Comparison of ENCODE assay signal across 11 cellular contexts in the genomic region with DNA sequence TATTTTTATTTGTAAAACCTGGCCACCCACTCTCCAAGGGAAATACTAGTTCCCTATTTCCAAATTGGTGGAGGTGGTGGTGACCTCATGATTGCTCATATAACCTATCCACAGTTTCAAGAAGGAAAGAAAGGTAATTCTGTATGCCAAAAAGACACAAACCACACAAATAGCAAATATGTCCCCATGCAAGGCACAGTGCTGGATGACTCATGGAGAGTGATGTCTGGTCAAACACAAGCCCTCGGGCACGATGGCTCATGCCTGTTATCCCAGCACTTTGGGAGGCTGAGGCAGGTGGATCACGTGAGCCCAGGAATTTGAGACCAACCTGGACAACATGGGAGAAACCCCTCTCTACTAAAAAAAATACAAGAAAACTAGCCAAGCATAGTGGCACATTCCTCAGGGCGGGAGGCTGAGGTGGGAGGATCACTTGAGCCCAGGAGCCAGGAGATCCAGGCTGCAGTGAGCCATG.
DNase-seq lines count a peak whose midpoint lies in the region; ATAC-seq and TF ChIP-seq lines count a peak whose summit lies in the region.
"Had no signal": no experiment of that assay in that cellular context is flagged by ENCODE, and none has a peak within 500 bp of the region (broad histone marks: within the 10 kb centered on the region; RNA-seq: fewer than 3 reads in every experiment).

No MANE protein-coding gene starts in this region.

- intact Hi-C loops in left cardiac atrium (cut with DNase I): no loop called here

- peaks cover 49% of the 10 kb centered on the region for H3K4me1 Mint-ChIP-seq in activated naive CD8-positive, alpha-beta T cell treated with anti-CD3 and anti-CD28 coated beads, Interleukin-2, amount 50 U/mL, for 24 hours
- peaks cover 13% of the 10 kb centered on the region for H3K4me1 Mint-ChIP-seq in activated naive CD8-positive, alpha-beta T cell treated with anti-CD3 and anti-CD28 coated beads for 36 hours

- no peaks in the 10 kb centered on the region for H3K36me3 Mint-ChIP-seq in activated naive CD8-positive, alpha-beta T cell treated with anti-CD3 and anti-CD28 coated beads, Interleukin-2, amount 50 U/mL, for 24 hours (ENCODE audit: low read depth)
- no peaks in the 10 kb centered on the region for H3K36me3 Mint-ChIP-seq in activated naive CD8-positive, alpha-beta T cell treated with anti-CD3 and anti-CD28 coated beads for 36 hours

- H3K9me3 Mint-ChIP-seq in activated naive CD8-positive, alpha-beta T cell treated with anti-CD3 and anti-CD28 coated beads, Interleukin-2, amount 50 U/mL, for 24 hours: no peaks in the 10 kb centered on the region
- H3K9me3 Mint-ChIP-seq in activated naive CD8-positive, alpha-beta T cell treated with anti-CD3 and anti-CD28 coated beads for 36 hours: no peaks in the 10 kb centered on the region

- no peaks in the 10 kb centered on the region for H3K27me3 Mint-ChIP-seq in activated naive CD8-positive, alpha-beta T cell treated with anti-CD3 and anti-CD28 coated beads, Interleukin-2, amount 50 U/mL, for 24 hours
- H3K27me3 Mint-ChIP-seq in activated naive CD8-positive, alpha-beta T cell treated with anti-CD3 and anti-CD28 coated beads for 36 hours: no peaks in the 10 kb centered on the region

- H3K4me3 ChIP-seq in fibroblast of villous mesenchyme (ENCODE audit: low read depth, low read length): no peak overlapping the region
- H3K4me3 ChIP-seq: BLaER1 treated with 17β-estradiol and CSF1 and Interleukin-3, amounts not matched to agents 10 nM and 100 nM; esophagus squamous epithelium had no signal

- peak overlapping the region; percentile 83 for H3K27ac Mint-ChIP-seq in activated naive CD8-positive, alpha-beta T cell treated with anti-CD3 and anti-CD28 coated beads, Interleukin-2, amount 50 U/mL, for 24 hours
- no peak overlapping the region for H3K27ac Mint-ChIP-seq in activated naive CD8-positive, alpha-beta T cell treated with anti-CD3 and anti-CD28 coated beads for 36 hours

- peak; percentile 77 for ATAC-seq in activated naive CD8-positive, alpha-beta T cell treated with anti-CD3 and anti-CD28 coated beads, Interleukin-2, amount 50 U/mL, for 24 hours
- no peak for ATAC-seq in HG03280 (IDR thresholded peaks at IDR 0.05; ENCODE audit: unreplicated experiment)
- no peak for ATAC-seq in left cardiac atrium

- no peak for TF ChIP-seq CTCF in fibroblast of villous mesenchyme (IDR thresholded peaks at IDR 0.05; ENCODE audit: insufficient read depth, low read depth, low read length)

- no peak for DNase-seq in activated naive CD8-positive, alpha-beta T cell treated with anti-CD3 and anti-CD28 coated beads, Interleukin-2, amount 50 U/mL, for 24 hours
- DNase-seq in activated naive CD8-positive, alpha-beta T cell treated with anti-CD3 and anti-CD28 coated beads for 36 hours: no peak
- DNase-seq in RPMI7951 (ENCODE audit: low read depth) (peak; percentile 87), fibroblast of villous mesenchyme (ENCODE audit: low read depth) (peak; percentile 34), pons (ENCODE audit: low spot score) (no peak), left cardiac atrium (no peak), NCI-H82 treated with DMSO at 0.1 percent for 48 hours (lab: John Stamatoyannopoulos, UW; ENCODE audit: unreplicated experiment) (no peak)
- DNase-seq: activated CD4-positive, CD25-positive, alpha-beta regulatory T cell treated with anti-CD3 and anti-CD28 coated beads, Interleukin-2, amount 50 U/mL, for 72 hours; esophagus squamous epithelium had no signal

- H3K4me3 Mint-ChIP-seq in activated naive CD8-positive, alpha-beta T cell treated with anti-CD3 and anti-CD28 coated beads, Interleukin-2, amount 50 U/mL, for 24 hours: no peak overlapping the region
- H3K4me3 Mint-ChIP-seq in activated naive CD8-positive, alpha-beta T cell treated with anti-CD3 and anti-CD28 coated beads for 36 hours: no peak overlapping the region

Comparison
In these comparisons a context has a peak if more than half of its experiments do, and no peak if none do; other contexts are left out.
1. DNase-seq: peak in RPMI7951 (single experiment) and fibroblast of villous mesenchyme (single experiment); none in activated naive CD8-positive, alpha-beta T cell treated with anti-CD3 and anti-CD28 coated beads, Interleukin-2, amount 50 U/mL, for 24 hours (single experiment), activated naive CD8-positive, alpha-beta T cell treated with anti-CD3 and anti-CD28 coated beads for 36 hours (single experiment), pons (single experiment), left cardiac atrium (single experiment) and NCI-H82 treated with DMSO at 0.1 percent for 48 hours (single experiment).